Comparison of ENCODE assay signal across 32 cellular contexts in genomic region chr1:29695809-29696208, GRCh38.
"Had no signal": no experiment of that assay in that cellular context is flagged by ENCODE, and none has a peak within 500 bp of the region (broad histone marks: within the 10 kb centered on the region; RNA-seq: fewer than 3 reads in every experiment).

No MANE protein-coding gene starts in this region.

- H3K4me3 Mint-ChIP-seq: activated CD4-positive, alpha-beta memory T cell treated with anti-CD3 and anti-CD28 coated beads, Interleukin-2, amount 10 ng/mL, durations not matched to agents 7 days and 5 days; activated CD4-positive, alpha-beta T cell treated with anti-CD3 and anti-CD28 coated beads, Interleukin-2, amount 10 ng/mL, durations not matched to agents 7 days and 5 days; activated naive CD4-positive, alpha-beta T cell treated with anti-CD3 and anti-CD28 coated beads, Interleukin-2, amount 50 U/mL, for 24 hours; activated T-cell treated with anti-CD3 and anti-CD28 coated beads, Interleukin-2, amount 50 U/mL, for 24 hours; mesothelial cell of epicardium; naive B cell; nephron progenitor cell; stimulated activated memory B cell treated with anti-CD40 and anti-IgM and Interleukin-4, amounts not matched to agents 10 μg/mL and 1 μg/mL and 100 μg/mL, for 72 hours; stimulated activated naive CD8-positive, alpha-beta T cell treated with anti-CD3 and anti-CD28 coated beads, Interleukin-15, amount 100 ng/mL, for 72 hours; T-helper 1 cell treated with Interleukin-12 subunit alpha and Interleukin-12 subunit beta and Interleukin-4 antibody, amounts not matched to agents 30 μg/mL and 1 μg/mL, for 36 hours; type B pancreatic cell had no signal

- H3K36me3 Mint-ChIP-seq: activated naive CD4-positive, alpha-beta T cell treated with anti-CD3 and anti-CD28 coated beads, Interleukin-2, amount 50 U/mL, for 24 hours; mesothelial cell of epicardium; naive B cell; stimulated activated memory B cell treated with anti-CD40 and anti-IgM and Interleukin-4, amounts not matched to agents 10 μg/mL and 1 μg/mL and 100 μg/mL, for 72 hours; type B pancreatic cell had no signal

- H3K9me3 ChIP-seq: gastrocnemius medialis, pancreas, prostate gland, uterus had no signal

- H3K36me3 ChIP-seq: gastrocnemius medialis, pancreas, prostate gland, uterus had no signal

- H3K27me3 ChIP-seq: uterus had no signal

- H3K27ac Mint-ChIP-seq: activated CD4-positive, alpha-beta memory T cell treated with anti-CD3 and anti-CD28 coated beads, Interleukin-2, amount 10 ng/mL, durations not matched to agents 7 days and 5 days; activated CD4-positive, alpha-beta T cell treated with anti-CD3 and anti-CD28 coated beads, Interleukin-2, amount 10 ng/mL, durations not matched to agents 7 days and 5 days; activated naive CD4-positive, alpha-beta T cell treated with anti-CD3 and anti-CD28 coated beads, Interleukin-2, amount 50 U/mL, for 24 hours; activated T-cell treated with anti-CD3 and anti-CD28 coated beads, Interleukin-2, amount 50 U/mL, for 24 hours; activated T-helper 2 cell treated with anti-CD3 and anti-CD28 coated beads, Interferon-gamma antibody, Interleukin-2, Interleukin-4, amounts not matched to agents 10 μg/mL and 5 μg/mL and 100 μg/mL, durations not matched to agents 14 hours and 24 hours and 36 hours; mesothelial cell of epicardium; nephron progenitor cell; stimulated activated memory B cell treated with anti-CD40 and anti-IgM and Interleukin-4, amounts not matched to agents 10 μg/mL and 1 μg/mL and 100 μg/mL, for 72 hours; stimulated activated naive CD8-positive, alpha-beta T cell treated with anti-CD3 and anti-CD28 coated beads, Interleukin-15, amount 100 ng/mL, for 72 hours; T-helper 1 cell treated with Interleukin-12 subunit alpha and Interleukin-12 subunit beta and Interleukin-4 antibody, amounts not matched to agents 30 μg/mL and 1 μg/mL, for 36 hours; type B pancreatic cell had no signal

- H3K4me1 ChIP-seq: gastrocnemius medialis, pancreas, prostate gland, uterus had no signal

- H3K9me3 Mint-ChIP-seq: activated CD4-positive, alpha-beta memory T cell treated with anti-CD3 and anti-CD28 coated beads, Interleukin-2, amount 10 ng/mL, durations not matched to agents 7 days and 5 days; activated CD4-positive, alpha-beta T cell treated with anti-CD3 and anti-CD28 coated beads, Interleukin-2, amount 10 ng/mL, durations not matched to agents 7 days and 5 days; activated naive CD4-positive, alpha-beta T cell treated with anti-CD3 and anti-CD28 coated beads, Interleukin-2, amount 50 U/mL, for 24 hours; activated T-cell treated with anti-CD3 and anti-CD28 coated beads, Interleukin-2, amount 50 U/mL, for 24 hours; activated T-helper 2 cell treated with anti-CD3 and anti-CD28 coated beads, Interferon-gamma antibody, Interleukin-2, Interleukin-4, amounts not matched to agents 10 μg/mL and 5 μg/mL and 100 μg/mL, durations not matched to agents 14 hours and 24 hours and 36 hours; stimulated activated naive CD8-positive, alpha-beta T cell treated with anti-CD3 and anti-CD28 coated beads, Interleukin-15, amount 100 ng/mL, for 72 hours; T-helper 1 cell treated with Interleukin-12 subunit alpha and Interleukin-12 subunit beta and Interleukin-4 antibody, amounts not matched to agents 30 μg/mL and 1 μg/mL, for 36 hours had no signal

- H3K4me3 ChIP-seq: coronary artery, dorsolateral prefrontal cortex, gastrocnemius medialis, pancreas, prostate gland, smooth muscle cell, uterus had no signal

- H3K4me1 Mint-ChIP-seq: activated CD4-positive, alpha-beta memory T cell treated with anti-CD3 and anti-CD28 coated beads, Interleukin-2, amount 10 ng/mL, durations not matched to agents 7 days and 5 days; activated CD4-positive, alpha-beta T cell treated with anti-CD3 and anti-CD28 coated beads, Interleukin-2, amount 10 ng/mL, durations not matched to agents 7 days and 5 days; activated naive CD4-positive, alpha-beta T cell treated with anti-CD3 and anti-CD28 coated beads, Interleukin-2, amount 50 U/mL, for 24 hours; mesothelial cell of epicardium; stimulated activated naive CD8-positive, alpha-beta T cell treated with anti-CD3 and anti-CD28 coated beads, Interleukin-15, amount 100 ng/mL, for 72 hours had no signal

- DNase-seq: activated CD4-positive, alpha-beta memory T cell treated with anti-CD3 and anti-CD28 coated beads, Interleukin-2, amount 10 ng/mL, durations not matched to agents 7 days and 5 days; activated CD4-positive, alpha-beta T cell treated with anti-CD3 and anti-CD28 coated beads for 1 hour; activated CD4-positive, alpha-beta T cell treated with anti-CD3 and anti-CD28 coated beads, Interleukin-2, amount 10 ng/mL, durations not matched to agents 7 days and 5 days; activated CD8-positive, alpha-beta memory T cell treated with anti-CD3 and anti-CD28 coated beads, Interleukin-2, amount 50 U/mL, for 48 hours; activated T-cell treated with anti-CD3 and anti-CD28 coated beads, Interleukin-2, amount 50 U/mL, for 24 hours; dorsolateral prefrontal cortex; effector memory CD4-positive, alpha-beta T cell; erythroblast; gastrocnemius medialis; hippocampal formation; left cardiac atrium; left ventricle myocardium superior; mammary epithelial cell; naive B cell; nephron progenitor cell; pancreas; stimulated activated CD4-positive, alpha-beta T cell treated with anti-CD3 and anti-CD28 coated beads, Interleukin-1b, Interleukin-23, amount 100 ng/mL, for 48 hours; stimulated activated CD4-positive, alpha-beta T cell treated with anti-CD3 and anti-CD28 coated beads, Interleukin-4, amount 100 ng/mL, for 4 hours; stimulated activated CD8-positive, alpha-beta memory T cell treated with anti-CD3 and anti-CD28 coated beads, Interleukin-4, amount 100 ng/mL, for 48 hours; stimulated activated naive CD8-positive, alpha-beta T cell treated with anti-CD3 and anti-CD28 coated beads, Interleukin-15, amount 100 ng/mL, for 72 hours; substantia nigra; T-helper 9 cell; uterus had no signal
